Comparison of ENCODE assay signal across 1 cellular context in genomic region chr1:10607228-10607627, GRCh38.
TF ChIP-seq lines count a peak whose summit lies in the region.

No MANE protein-coding gene starts in this region.

TF ChIP-seq in HEK293, 187 proteins besides CTCF, POLR2A, EP300 and RAD21 (continued from another document):
- TF ChIP-seq ZSCAN16 (tag by site-specific recombination; IDR thresholded peaks at IDR 0.05): no peak
- no peak for TF ChIP-seq ZNF19 (tag by site-specific recombination; IDR thresholded peaks at IDR 0.05; ENCODE audit: low read depth)
- peak; percentile 58; the same call in 1 of the 2 replicates for TF ChIP-seq WT1 (tag by site-specific recombination; IDR thresholded peaks at IDR 0.05)
- no peak for TF ChIP-seq ZNF239 (tag by site-specific recombination; IDR thresholded peaks at IDR 0.05)
- peak; percentile 38; the same call in 1 of the 2 replicates for TF ChIP-seq ZBTB44 (tag by site-specific recombination; IDR thresholded peaks at IDR 0.05)
- TF ChIP-seq ZNF776 (tag by site-specific recombination; IDR thresholded peaks at IDR 0.05; ENCODE audit: borderline replicate concordance): no peak
- TF ChIP-seq PRDM2 (tag by site-specific recombination; IDR thresholded peaks at IDR 0.05; ENCODE audit: borderline replicate concordance): no peak
- TF ChIP-seq ZNF561 (tag by site-specific recombination; IDR thresholded peaks at IDR 0.05; ENCODE audit: borderline replicate concordance): no peak
